ENCODE assay signal across 15 cellular contexts in the genomic region with DNA sequence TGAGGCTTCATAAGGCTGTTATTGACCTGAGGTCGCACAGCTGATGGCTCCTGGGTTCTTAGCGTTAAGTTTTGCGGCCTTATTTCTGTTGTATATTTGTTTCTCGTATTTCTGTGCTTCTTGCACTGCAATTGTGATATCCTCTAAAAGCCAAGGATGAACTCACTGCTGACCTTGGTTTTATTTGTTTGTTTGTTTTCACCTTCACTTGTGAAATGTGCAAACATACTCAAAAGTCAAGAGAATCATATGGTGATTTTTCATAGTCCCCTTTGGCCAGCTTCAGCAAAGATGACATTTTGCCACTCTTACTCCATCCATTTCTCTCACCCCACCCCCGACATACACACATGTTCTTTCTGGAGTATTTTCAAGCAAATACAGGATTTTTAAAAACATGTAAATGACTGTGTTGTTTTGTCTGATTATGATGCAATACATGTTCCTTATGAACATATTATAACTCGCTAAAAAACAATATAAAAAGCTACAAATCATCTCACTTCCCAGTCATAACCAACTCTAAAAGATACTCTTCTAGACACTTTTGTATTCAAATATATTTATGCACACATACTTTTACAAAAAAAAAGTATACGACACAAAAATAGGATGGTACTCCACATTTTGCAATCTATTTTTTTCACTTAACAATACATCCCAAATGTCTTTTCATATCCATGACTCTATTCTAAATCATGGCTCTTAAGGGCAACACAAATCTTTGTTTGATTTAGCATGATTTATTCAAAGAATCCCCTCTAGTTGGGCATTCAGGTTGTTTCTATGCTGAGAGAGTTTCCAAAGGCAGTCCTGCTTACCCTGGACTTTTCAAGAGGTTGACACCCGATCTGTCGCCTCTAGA. TPM values are rescaled to one million over a fixed set of nuclear protein-coding genes. Genes with fewer than 3 reads are reported as not detected.
DNase-seq lines count a peak whose midpoint lies in the region; ATAC-seq, FAIRE-seq and TF ChIP-seq lines count a peak whose summit lies in the region.
"Had no signal": no experiment of that assay in that cellular context is flagged by ENCODE, and none has a peak within 500 bp of the region (broad histone marks: within the 10 kb centered on the region; RNA-seq: fewer than 3 reads in every experiment).

No MANE protein-coding gene starts in this region.

- H3K36me3 ChIP-seq in K562 (ENCODE audit: control insufficient read depth, insufficient read depth, low read length) (no peaks in the 10 kb centered on the region; the same call in 2 of the 3 replicates), liver (ENCODE audit: control insufficient read depth in 4 of 4, insufficient read depth in 3 of 4, low read depth in 1 of 4, low read length in 3 of 4) (no peaks in the 10 kb centered on the region)

- no peak overlapping the region for H3K4me3 Mint-ChIP-seq in HFFc6
- no peak overlapping the region for H3K4me3 Mint-ChIP-seq in stimulated activated memory B cell treated with anti-CD40 and anti-IgM and Interleukin-4, amounts not matched to agents 10 μg/mL and 1 μg/mL and 100 μg/mL, for 72 hours

- H3K4me3 ChIP-seq in A549: no peak overlapping the region
- H3K4me3 ChIP-seq in K562: no peak overlapping the region
- no peak overlapping the region for H3K4me3 ChIP-seq in liver (ENCODE audit: low read depth in 1 of 3, low read length in 3 of 3)

- TF ChIP-seq EP300 in A549 (IDR thresholded peaks at IDR 0.05): no peak
- no peak for TF ChIP-seq EP300 in K562 (IDR thresholded peaks at IDR 0.05; ENCODE audit: low read length)

- no peaks in the 10 kb centered on the region for H3K79me2 ChIP-seq in K562 (ENCODE audit: control insufficient read depth, insufficient read depth, low read length)

- peak overlapping the region; percentile 59 for H3K27ac Mint-ChIP-seq in HFFc6
- H3K27ac Mint-ChIP-seq in stimulated activated memory B cell treated with anti-CD40 and anti-IgM and Interleukin-4, amounts not matched to agents 10 μg/mL and 1 μg/mL and 100 μg/mL, for 72 hours: no peak overlapping the region
- H3K27ac Mint-ChIP-seq: CD4-positive, alpha-beta memory T cell had no signal

- H3K9me1 ChIP-seq in K562 (ENCODE audit: control insufficient read depth, insufficient read depth, low read length): no peaks in the 10 kb centered on the region

- DNase-seq in A549 (ENCODE audit: low read depth in 1 of 2, low spot score in 1 of 2) (no peak), HFFc6 (no peak), K562 (ENCODE audit: extremely low read depth in 1 of 4, low spot score in 3 of 4) (no peak), D721Med (ENCODE audit: insufficient read length, low spot score) (no peak)
- DNase-seq: CD4-positive, alpha-beta memory T cell; Karpas-422; NCI-H1417; NCI-H1930; NCI-H2171 treated with DMSO at 0.1 percent for 48 hours; NCI-H510A treated with DMSO at 0.1 percent for 48 hours; RPMI8226 had no signal

- ATAC-seq in A549: no peak
- no peak for ATAC-seq in K562
- ATAC-seq in stimulated activated memory B cell treated with anti-CD40 and anti-IgM and Interleukin-4, amounts not matched to agents 10 μg/mL and 1 μg/mL and 100 μg/mL, for 72 hours: no peak
- ATAC-seq in GM19023 (IDR thresholded peaks at IDR 0.05; ENCODE audit: unreplicated experiment): no peak
- no peak for ATAC-seq in HG03139 (IDR thresholded peaks at IDR 0.05; ENCODE audit: unreplicated experiment)

- intact Hi-C loops in K562 (cut with micrococcal nuclease): no loop called here

- no TSS peak for BruUV-seq in K562 (replicated peaks; lab: Mats Ljungman, UMichigan)

- no peaks in the 10 kb centered on the region for H4K20me1 ChIP-seq in K562 (replicated peaks; ENCODE audit: control insufficient read depth, insufficient read depth, low read length)

- H3K4me2 ChIP-seq in A549: peak overlapping the region; percentile 38
- H3K4me2 ChIP-seq in K562 (ENCODE audit: insufficient read depth, low read length): no peak overlapping the region

- H3K27ac ChIP-seq in A549 (no peak overlapping the region), K562 (ENCODE audit: extremely low read depth, low read depth, low read length) (no peak overlapping the region), liver (ENCODE audit: low read depth in 1 of 2, low read length in 2 of 2) (peak overlapping the region; percentile 93 to 95)

- in situ Hi-C loops in K562 (cut with MboI): no loop called here

- H3K27me3 ChIP-seq in K562 (ENCODE audit: control insufficient read depth in 2 of 2, insufficient read depth in 2 of 2, low read length in 2 of 2) (peaks cover 6 to 19% of the 10 kb centered on the region in 2 experiments), liver (ENCODE audit: control insufficient read depth in 4 of 4, insufficient read depth in 4 of 4, low read length in 3 of 4) (no peaks in the 10 kb centered on the region)

- WGBS in A549 (ENCODE audit: missing lambda C conversion rate): 45% methylated on average over 9 of the region's 9 CpGs
- WGBS in K562 (ENCODE audit: insufficient coverage, low coverage, missing lambda C conversion rate): 3% methylated on average over 9 of the region's 9 CpGs
- 52% methylated on average over 9 of the region's 9 CpGs for WGBS in liver

- H3K9me3 ChIP-seq in A549: no peaks in the 10 kb centered on the region
- peaks cover 6% of the 10 kb centered on the region; the same call in 1 of the 2 replicates for H3K9me3 ChIP-seq in K562 (replicated peaks; ENCODE audit: control insufficient read depth, insufficient read depth, low read depth, low read length)
- H3K9me3 ChIP-seq in liver (ENCODE audit: control insufficient read depth in 4 of 4, low read length in 3 of 4): no peaks in the 10 kb centered on the region

- H2AFZ ChIP-seq in K562 (ENCODE audit: low read depth, low read length): no peak overlapping the region

- no peak for FAIRE-seq in A549 (lab: Jason Lieb, UNC)
- FAIRE-seq in K562 (lab: Jason Lieb, UNC): peak; percentile 52
- FAIRE-seq in D721Med (lab: Jason Lieb, UNC): no peak

- no peak for TF ChIP-seq POLR2A in A549 (IDR thresholded peaks at IDR 0.05; ENCODE audit: low read length)
- no peak for TF ChIP-seq POLR2A in K562 (conservative IDR thresholded peaks at IDR 0.05)

- no peaks in the 10 kb centered on the region for H3K9me3 Mint-ChIP-seq in HFFc6
- no peaks in the 10 kb centered on the region for H3K9me3 Mint-ChIP-seq in stimulated activated memory B cell treated with anti-CD40 and anti-IgM and Interleukin-4, amounts not matched to agents 10 μg/mL and 1 μg/mL and 100 μg/mL, for 72 hours
- H3K9me3 Mint-ChIP-seq: CD4-positive, alpha-beta memory T cell had no signal

- H3K4me1 Mint-ChIP-seq in HFFc6 (ENCODE audit: low read depth): peaks cover 26% of the 10 kb centered on the region
- H3K4me1 Mint-ChIP-seq in stimulated activated memory B cell treated with anti-CD40 and anti-IgM and Interleukin-4, amounts not matched to agents 10 μg/mL and 1 μg/mL and 100 μg/mL, for 72 hours: peaks cover 27% of the 10 kb centered on the region

- TF ChIP-seq RAD21 in A549 (conservative IDR thresholded peaks at IDR 0.05 in 1 of 2, IDR thresholded peaks at IDR 0.05 in 1 of 2) (no peak), K562 (CRISPR knock-in tag; conservative IDR thresholded peaks at IDR 0.05 in 1 of 2, IDR thresholded peaks at IDR 0.05 in 1 of 2) (no peak), liver (IDR thresholded peaks at IDR 0.05) (peak; percentile 25 to 37)

- H3K27me3 Mint-ChIP-seq in HFFc6 (ENCODE audit: insufficient read depth): peaks cover 2% of the 10 kb centered on the region
- H3K27me3 Mint-ChIP-seq in stimulated activated memory B cell treated with anti-CD40 and anti-IgM and Interleukin-4, amounts not matched to agents 10 μg/mL and 1 μg/mL and 100 μg/mL, for 72 hours: peaks cover 44% of the 10 kb centered on the region
- H3K27me3 Mint-ChIP-seq: CD4-positive, alpha-beta memory T cell had no signal

- H3K9ac ChIP-seq in K562 (ENCODE audit: insufficient read depth in 1 of 2, low read depth in 2 of 2, low read length in 2 of 2) (no peak overlapping the region), liver (ENCODE audit: low read depth in 1 of 2, low read length in 2 of 2) (peak overlapping the region in 1 of 2 donors; percentile 74)

- POLR2A ChIA-PET in A549 (lab: Yijun Ruan, JAX) (interaction anchor here (0.5 kb wide), 1 partner anchor 16 kb away, joined by 3 read pairs; no protein-coding TSS in a partner anchor), K562 (lab: Yijun Ruan, JAX) (no interaction called here)

- H3K4me1 ChIP-seq in A549 (peaks cover 28% of the 10 kb centered on the region), K562 (replicated peaks in 1 of 2; ENCODE audit: control insufficient read depth in 2 of 2, insufficient read depth in 2 of 2, low read length in 2 of 2) (peaks cover 0 to 5% of the 10 kb centered on the region in 2 experiments; a peak in 2 of 5 replicates), liver (ENCODE audit: control insufficient read depth in 4 of 4, insufficient read depth in 4 of 4, low read length in 3 of 4) (peaks cover 3 to 47% (median 21%) of the 10 kb centered on the region in 4 donors)

- TF ChIP-seq CTCF in A549 (IDR thresholded peaks at IDR 0.05): no peak
- TF ChIP-seq CTCF in HFFc6 (IDR thresholded peaks at IDR 0.05): no peak
- no peak for TF ChIP-seq CTCF in K562 (IDR thresholded peaks at IDR 0.05 in 2 of 3, conservative IDR thresholded peaks at IDR 0.05 in 1 of 3; ENCODE audit: insufficient read depth in 2 of 3, low read depth in 1 of 3, low read length in 3 of 3)
- no peak for TF ChIP-seq CTCF in liver (IDR thresholded peaks at IDR 0.05; ENCODE audit: low read depth, low read length, missing input control)
- TF ChIP-seq CTCF in D721Med (IDR thresholded peaks at IDR 0.05; ENCODE audit: insufficient read depth, missing control alignments): no peak

- no peaks in the 10 kb centered on the region for H3K36me3 Mint-ChIP-seq in HFFc6 (ENCODE audit: low read depth)
- no peaks in the 10 kb centered on the region for H3K36me3 Mint-ChIP-seq in stimulated activated memory B cell treated with anti-CD40 and anti-IgM and Interleukin-4, amounts not matched to agents 10 μg/mL and 1 μg/mL and 100 μg/mL, for 72 hours
- H3K36me3 Mint-ChIP-seq: CD4-positive, alpha-beta memory T cell had no signal

- CTCF ChIA-PET in A549 (lab: Yijun Ruan, JAX) (interaction anchor here (1.7 to 2.2 kb wide), 2 partner anchors 51 to 81 kb away, joined by 5 to 6 read pairs; no protein-coding TSS in a partner anchor), K562 (lab: Yijun Ruan, JAX; ENCODE audit: low intra/inter-chr PET ratio) (no interaction called here)

RNA-seq across cellular contexts. Expression of a gene that starts 5.7 kb away (rescaled TPM):
- 3.8 and 5.5 TPM in 2 replicates for polyA plus RNA-seq in A549 (2011; rRNA removed)
- 3.8 and 5.3 TPM in 2 replicates for polyA plus RNA-seq in A549 (2012; cell fraction: cytosol; rRNA removed)
- polyA plus RNA-seq in A549 (2012; cell fraction: nucleus; rRNA removed): 10.8 and 15.5 TPM in 2 replicates
- 6.1 to 7.3 TPM (median 6.5 TPM) in 3 replicates for polyA plus RNA-seq in A549 (2017; fragmentation: RNase III; extraction: RNeasy Plus Mini Kit Qiagen cat#74134 plus additional on column Dnase treatment)
- 7.2 and 8.0 TPM in 2 replicates for polyA minus RNA-seq in A549 (2011; rRNA and poly(A)+ RNA removed)
- total RNA-seq in HFFc6 (2021; fragmentation: NEBNext Ultra II Directional; extraction: Animal tissue kit (Norgen Biotek cat#: 25700)): 10 to 100 TPM; 10.6 to 13.7 (median 13.3) TPM
- total RNA-seq in K562 (2011; cell fraction: chromatin; rRNA removed; ENCODE audit: low replicate concordance): 12.3 and 12.8 TPM in 2 replicates
- 8.2 and 10.7 TPM in 2 replicates for total RNA-seq in K562 (2011; cell fraction: nucleolus; rRNA removed)
- total RNA-seq in K562 (2011; cell fraction: nucleoplasm; rRNA removed): 7.7 and 8.7 TPM in 2 replicates
- 3.0 and 3.6 TPM in 2 replicates for total RNA-seq in K562 (2014; rRNA removed)
- 2.1 and 2.3 TPM in 2 replicates for total RNA-seq in K562 (2014; rRNA removed; fragmentation: Illumina TruSeq; extraction: Trizol)
- 2.9 and 3.3 TPM in 2 replicates for total RNA-seq in K562 (2015; rRNA removed; fragmentation: Illumina TruSeq; extraction: Trizol)
- 12.4 and 12.8 TPM in 2 replicates for total RNA-seq in K562 (2021)
- 1.8 and 2.4 TPM in 2 replicates for polyA plus RNA-seq in K562 (2011; rRNA removed)
- 1.9 and 2.9 TPM in 2 replicates for polyA plus RNA-seq in K562 (2011; cell fraction: cytosol; rRNA removed)
- polyA plus RNA-seq in K562 (2011; cell fraction: nucleus; rRNA removed): 8.2 and 15.7 TPM in 2 replicates
- polyA plus RNA-seq in K562 (2012): 7.3 and 8.2 TPM in 2 replicates
- 5.9 and 6.0 TPM in 2 replicates for polyA plus RNA-seq in K562 (2014; fragmentation: Illumina TruSeq; extraction: Trizol)
- polyA plus RNA-seq in K562 (2014; fragmentation: Nextera tagmentation; extraction: Ambion mirVana): 1 to 10 TPM; 1.5 TPM
- polyA plus RNA-seq in K562 (2014; rRNA removed): 5.1 and 5.5 TPM in 2 replicates
- polyA minus RNA-seq in K562 (2011; rRNA and poly(A)+ RNA removed): 2.8 and 3.0 TPM in 2 replicates
- polyA minus RNA-seq in K562 (2011; cell fraction: cytosol; rRNA and poly(A)+ RNA removed): 5.0 and 7.8 TPM in 2 replicates
- polyA minus RNA-seq in K562 (2011; cell fraction: nucleus; rRNA and poly(A)+ RNA removed): 6.2 and 6.7 TPM in 2 replicates
- total RNA-seq in liver: 10 to 100 TPM in 1 of 2 donors, 1 to 10 TPM in 1; 7.1 to 21.7 TPM
- polyA plus RNA-seq in liver: 1 to 10 TPM; 6.3 to 8.9 TPM

Comparison
In these comparisons a context has a peak if more than half of its experiments do, and no peak if none do; other contexts are left out.
1. H3K27ac ChIP-seq: peak in liver (2 of 2); none in A549 (0 of 2) and K562 (single experiment).